1 cellular context compared by ENCODE assay signal in genomic region chr3:108486910-108487309, GRCh38.
A peak's percentile ranks its signal among the peaks of the same experiment; 100 is the strongest.
TF ChIP-seq lines count a peak whose summit lies in the region.

No MANE protein-coding gene starts in this region.

TF ChIP-seq in H1, 55 proteins besides CTCF, POLR2A, EP300 and RAD21 (continued from another document):
- TF ChIP-seq CHD7 (IDR thresholded peaks at IDR 0.05; ENCODE audit: insufficient replicate concordance, low read length) = no peak
- TF ChIP-seq MAFK (IDR thresholded peaks at IDR 0.05; ENCODE audit: low read depth, low read length) = peak; percentile 37; the same call in 1 of the 2 replicates
- no peak for TF ChIP-seq SAP30 (IDR thresholded peaks at IDR 0.05; ENCODE audit: insufficient read depth, insufficient replicate concordance, low read length)
- no peak for TF ChIP-seq JUN (IDR thresholded peaks at IDR 0.05; ENCODE audit: low read depth, low read length)
